15 cellular contexts compared by ENCODE assay signal in genomic region chr16:31130899-31131298, GRCh38. TPM values are rescaled to one million over a fixed set of nuclear protein-coding genes. Genes with fewer than 3 reads are reported as not detected.
A peak's percentile ranks its signal among the peaks of the same experiment; 100 is the strongest.
DNase-seq lines count a peak whose midpoint lies in the region; ATAC-seq and TF ChIP-seq lines count a peak whose summit lies in the region.
"Had no signal": no experiment of that assay in that cellular context is flagged by ENCODE, and none has a peak within 500 bp of the region (broad histone marks: within the 10 kb centered on the region; RNA-seq: fewer than 3 reads in every experiment).

No MANE protein-coding gene starts in this region.

- H3K4me3 ChIP-seq in HUES64 (ENCODE audit: low read length): no peak overlapping the region
- H3K4me3 ChIP-seq in lower lobe of right lung: no peak overlapping the region
- H3K4me3 ChIP-seq in upper lobe of left lung: peak overlapping the region in 1 of 4 donors; percentile 17

- no peak for DNase-seq in central memory CD8-positive, alpha-beta T cell (ENCODE audit: low spot score in 2 of 2)
- DNase-seq in lower lobe of right lung (peak; percentile 93), upper lobe of left lung (peak; percentile 90 to 94), GM20000 (ENCODE audit: low spot score) (no peak)
- DNase-seq in activated naive CD4-positive, alpha-beta T cell treated with anti-CD3 and anti-CD28 coated beads for 36 hours: no peak
- DNase-seq: activated effector memory CD4-positive, alpha-beta T cell treated with anti-CD3 and anti-CD28 coated beads, Interleukin-2, amount 50 U/mL, for 16 hours; caudate nucleus; GOT3; kidney glomerular epithelial cell; NCI-H187; stimulated activated CD4-positive, alpha-beta T cell treated with anti-CD3 and anti-CD28 coated beads, Interleukin-1b, Interleukin-23, amount 100 ng/mL, for 48 hours had no signal

- H3K36me3 Mint-ChIP-seq in central memory CD8-positive, alpha-beta T cell (ENCODE audit: insufficient read depth): peaks cover 19% of the 10 kb centered on the region
- peaks cover 14% of the 10 kb centered on the region for H3K36me3 Mint-ChIP-seq in activated naive CD4-positive, alpha-beta T cell treated with anti-CD3 and anti-CD28 coated beads for 36 hours (ENCODE audit: low read depth)

- no peaks in the 10 kb centered on the region for H3K27me3 Mint-ChIP-seq in central memory CD8-positive, alpha-beta T cell
- no peaks in the 10 kb centered on the region for H3K27me3 Mint-ChIP-seq in activated naive CD4-positive, alpha-beta T cell treated with anti-CD3 and anti-CD28 coated beads for 36 hours (ENCODE audit: low read depth)
- H3K27me3 Mint-ChIP-seq: stimulated activated memory B cell treated with anti-CD40 and anti-IgM and Interleukin-4, amounts not matched to agents 10 μg/mL and 1 μg/mL and 100 μg/mL, for 72 hours had no signal

- H3K4me1 ChIP-seq in HUES64 (ENCODE audit: insufficient read depth, low read length) (peaks cover 25% of the 10 kb centered on the region), lower lobe of right lung (peaks cover 67% of the 10 kb centered on the region), upper lobe of left lung (peaks cover 29 to 85% (median 59%) of the 10 kb centered on the region in 4 donors)

- CTCF ChIA-PET in activated naive CD4-positive, alpha-beta T cell treated with anti-CD3 and anti-CD28 coated beads for 36 hours (lab: Charles Lee): no interaction called here

- H3K36me3 ChIP-seq in HUES64 (ENCODE audit: insufficient read depth, low read length): peaks cover 48% of the 10 kb centered on the region
- H3K36me3 ChIP-seq in lower lobe of right lung: peaks cover 55% of the 10 kb centered on the region
- H3K36me3 ChIP-seq in upper lobe of left lung: peaks cover 0 to 63% (median 39%) of the 10 kb centered on the region in 4 donors

- TF ChIP-seq CTCF in lower lobe of right lung (IDR thresholded peaks at IDR 0.05) (no peak), upper lobe of left lung (IDR thresholded peaks at IDR 0.05) (no peak), GM20000 (IDR thresholded peaks at IDR 0.05; ENCODE audit: extremely low read depth, missing control alignments) (no peak)

- H3K27me3 ChIP-seq in HUES64 (ENCODE audit: insufficient read depth, low read length) (no peaks in the 10 kb centered on the region), lower lobe of right lung (ENCODE audit: low read depth) (no peaks in the 10 kb centered on the region), upper lobe of left lung (no peaks in the 10 kb centered on the region)

- intact Hi-C loops in lower lobe of right lung (cut with DNase I): no loop called here
- intact Hi-C loops in activated naive CD4-positive, alpha-beta T cell treated with anti-CD3 and anti-CD28 coated beads for 36 hours (cut with micrococcal nuclease): no loop called here

- H3K27ac ChIP-seq in HUES64 (ENCODE audit: low read depth, low read length) (peak overlapping the region; percentile 65; the same call in 1 of the 2 replicates), lower lobe of right lung (peak overlapping the region; percentile 96), upper lobe of left lung (peak overlapping the region; percentile 91 to 94 (median 92))

- TF ChIP-seq EP300 in upper lobe of left lung (IDR thresholded peaks at IDR 0.05): peak in 1 of 4 donors; percentile 17

- peaks cover 5% of the 10 kb centered on the region for H3K4me1 Mint-ChIP-seq in central memory CD8-positive, alpha-beta T cell
- H3K4me1 Mint-ChIP-seq in activated naive CD4-positive, alpha-beta T cell treated with anti-CD3 and anti-CD28 coated beads for 36 hours (ENCODE audit: low read depth): peaks cover 3% of the 10 kb centered on the region

- no peaks in the 10 kb centered on the region for H3K9me3 Mint-ChIP-seq in central memory CD8-positive, alpha-beta T cell
- no peaks in the 10 kb centered on the region for H3K9me3 Mint-ChIP-seq in activated naive CD4-positive, alpha-beta T cell treated with anti-CD3 and anti-CD28 coated beads for 36 hours
- H3K9me3 Mint-ChIP-seq: stimulated activated memory B cell treated with anti-CD40 and anti-IgM and Interleukin-4, amounts not matched to agents 10 μg/mL and 1 μg/mL and 100 μg/mL, for 72 hours had no signal

- WGBS in HUES64: 88% methylated on average over 4 of the region's 6 CpGs
- WGBS in upper lobe of left lung, 2 donors: 72 to 85% methylated on average over 2 to 6 of the region's 6 CpGs

- peak overlapping the region; percentile 54; the same call in 1 of the 2 replicates for H3K9ac ChIP-seq in HUES64 (ENCODE audit: low read depth, low read length)

- peak overlapping the region; percentile 59 for H3K27ac Mint-ChIP-seq in central memory CD8-positive, alpha-beta T cell (ENCODE audit: low read depth)
- no peak overlapping the region for H3K27ac Mint-ChIP-seq in activated naive CD4-positive, alpha-beta T cell treated with anti-CD3 and anti-CD28 coated beads for 36 hours
- H3K27ac Mint-ChIP-seq: stimulated activated memory B cell treated with anti-CD40 and anti-IgM and Interleukin-4, amounts not matched to agents 10 μg/mL and 1 μg/mL and 100 μg/mL, for 72 hours had no signal

- H3K4me3 Mint-ChIP-seq in central memory CD8-positive, alpha-beta T cell: no peak overlapping the region
- H3K4me3 Mint-ChIP-seq in activated naive CD4-positive, alpha-beta T cell treated with anti-CD3 and anti-CD28 coated beads for 36 hours: no peak overlapping the region
- H3K4me3 Mint-ChIP-seq: stimulated activated memory B cell treated with anti-CD40 and anti-IgM and Interleukin-4, amounts not matched to agents 10 μg/mL and 1 μg/mL and 100 μg/mL, for 72 hours had no signal

- H3K9me3 ChIP-seq in HUES64 (ENCODE audit: insufficient read depth, low read depth, low read length): no peaks in the 10 kb centered on the region
- no peaks in the 10 kb centered on the region for H3K9me3 ChIP-seq in lower lobe of right lung
- H3K9me3 ChIP-seq in upper lobe of left lung: no peaks in the 10 kb centered on the region

- peak in 1 of 4 donors; percentile 43 for TF ChIP-seq POLR2A in upper lobe of left lung (IDR thresholded peaks at IDR 0.05)

- ATAC-seq in central memory CD8-positive, alpha-beta T cell (replicated peaks; ENCODE audit: extremely low read depth, poor library complexity, severe bottlenecking): no peak
- ATAC-seq in lower lobe of right lung: peak; percentile 73 to 77
- peak; percentile 5 to 79 for ATAC-seq in upper lobe of left lung (ENCODE audit: low FRiP score in 2 of 2)
- ATAC-seq in HG02642 (IDR thresholded peaks at IDR 0.05; ENCODE audit: poor library complexity, unreplicated experiment): no peak
- ATAC-seq: stimulated activated memory B cell treated with anti-CD40 and anti-IgM and Interleukin-4, amounts not matched to agents 10 μg/mL and 1 μg/mL and 100 μg/mL, for 72 hours had no signal

RNA-seq across cellular contexts. Expression of gene PRSS8, which starts 4.6 kb away (rescaled TPM):
- 35.2 TPM for polyA plus RNA-seq in HUES64 (2013, experiment 1 of 2)
- 48.5 TPM for polyA plus RNA-seq in HUES64 (2013, experiment 2 of 2)
- total RNA-seq in lower lobe of right lung (75.4 TPM), upper lobe of left lung (100 to 1,000 TPM in 3 of 6 donors, 10 to 100 TPM in 3; 59.7 to 155 (median 109) TPM)
- total RNA-seq in activated naive CD4-positive, alpha-beta T cell treated with anti-CD3 and anti-CD28 coated beads for 36 hours: not detected
- total RNA-seq: osteocyte had no signal

RNA-seq across cellular contexts. Expression of gene KAT8, which starts 13.4 kb away (rescaled TPM):
- polyA plus RNA-seq in HUES64 (2013, experiment 1 of 2): 39.6 TPM
- polyA plus RNA-seq in HUES64 (2013, experiment 2 of 2): 50.5 TPM
- total RNA-seq in lower lobe of right lung (79.1 TPM), upper lobe of left lung (100 to 1,000 TPM in 1 of 6 donors, 10 to 100 TPM in 5; 73.9 to 144 (median 83.6) TPM)
- total RNA-seq in activated naive CD4-positive, alpha-beta T cell treated with anti-CD3 and anti-CD28 coated beads for 36 hours: 10 to 100 TPM; 58.1 to 64.5 TPM

RNA-seq across cellular contexts. Expression of gene PRSS36, which starts 19.0 kb away (rescaled TPM):
- 0.65 TPM for polyA plus RNA-seq in HUES64 (2013, experiment 1 of 2)
- 0.76 TPM for polyA plus RNA-seq in HUES64 (2013, experiment 2 of 2)
- total RNA-seq in lower lobe of right lung (6.6 TPM), upper lobe of left lung (10 to 100 TPM in 2 of 6 donors, 1 to 10 TPM in 4; 1.4 to 61.8 (median 5.6) TPM)
- under 1 TPM; 0.93 to 0.99 TPM for total RNA-seq in activated naive CD4-positive, alpha-beta T cell treated with anti-CD3 and anti-CD28 coated beads for 36 hours

RNA-seq across cellular contexts. Expression of gene BCKDK, which starts 22.7 kb away (rescaled TPM):
- polyA plus RNA-seq in HUES64 (2013, experiment 1 of 2): 34.1 TPM
- polyA plus RNA-seq in HUES64 (2013, experiment 2 of 2): 44.3 TPM
- 37.6 TPM for total RNA-seq in lower lobe of right lung
- total RNA-seq in upper lobe of left lung: 10 to 100 TPM; 23.2 to 64.4 (median 39.3) TPM
- 10 to 100 TPM; 21.3 to 23.1 TPM for total RNA-seq in activated naive CD4-positive, alpha-beta T cell treated with anti-CD3 and anti-CD28 coated beads for 36 hours

RNA-seq across cellular contexts. Expression of gene VKORC1, which starts 36.3 kb away (rescaled TPM):
- polyA plus RNA-seq in HUES64 (2013, experiment 1 of 2): 66.6 TPM
- 80.0 TPM for polyA plus RNA-seq in HUES64 (2013, experiment 2 of 2)
- total RNA-seq in lower lobe of right lung: 65.6 TPM
- 100 to 1,000 TPM in 1 of 6 donors, 10 to 100 TPM in 5; 37.7 to 105 (median 61.4) TPM for total RNA-seq in upper lobe of left lung
- 10 to 100 TPM; 43.4 to 47.8 TPM for total RNA-seq in activated naive CD4-positive, alpha-beta T cell treated with anti-CD3 and anti-CD28 coated beads for 36 hours

Comparison
In these comparisons a context has a peak if more than half of its experiments do, and no peak if none do; other contexts are left out.
1. ATAC-seq: peak in lower lobe of right lung (2 of 2) and upper lobe of left lung (2 of 2); none in central memory CD8-positive, alpha-beta T cell (single experiment) and HG02642 (single experiment).
2. DNase-seq: peak in lower lobe of right lung (single experiment) and upper lobe of left lung (2 of 2); none in central memory CD8-positive, alpha-beta T cell (0 of 2), GM20000 (single experiment) and activated naive CD4-positive, alpha-beta T cell treated with anti-CD3 and anti-CD28 coated beads for 36 hours (single experiment).
3. RNA of gene PRSS8, which starts 4.6 kb away (total RNA-seq): 59.7 to 155 TPM in upper lobe of left lung and 75.4 TPM in lower lobe of right lung (single experiment); not detected in activated naive CD4-positive, alpha-beta T cell treated with anti-CD3 and anti-CD28 coated beads for 36 hours; every median in the first group is over 10 times any median in the second.
4. Peak in every context shown above with its lines, with median percentiles within 50 percentile points of each other: H3K27ac ChIP-seq.